ENCODE assay signal across 11 cellular contexts in genomic region chr16:79597775-79598174, GRCh38. TPM values are rescaled to one million over a fixed set of nuclear protein-coding genes. Genes with fewer than 3 reads are reported as not detected.
A peak's percentile ranks its signal among the peaks of the same experiment; 100 is the strongest.
DNase-seq lines count a peak whose midpoint lies in the region; ATAC-seq, FAIRE-seq and TF ChIP-seq lines count a peak whose summit lies in the region.
"Had no signal": no experiment of that assay in that cellular context is flagged by ENCODE, and none has a peak within 500 bp of the region (broad histone marks: within the 10 kb centered on the region; RNA-seq: fewer than 3 reads in every experiment).

No MANE protein-coding gene starts in this region.

- H3K27ac ChIP-seq in cingulate gyrus (ENCODE audit: low read depth, low read length) = peak overlapping the region; percentile 29
- H3K27ac ChIP-seq in muscle layer of colon (ENCODE audit: low read depth, low read length) = peak overlapping the region; percentile 45
- peak overlapping the region; percentile 61 to 95 (median 86) for H3K27ac ChIP-seq in tibial nerve
- H3K27ac ChIP-seq: BLaER1, HL-60, PC-9 had no signal

- H3K9me3 ChIP-seq in muscle layer of colon (ENCODE audit: low read length) (no peaks in the 10 kb centered on the region), tibial nerve (no peaks in the 10 kb centered on the region)
- H3K9me3 ChIP-seq: BLaER1 had no signal

- TF ChIP-seq POLR2A in tibial nerve (IDR thresholded peaks at IDR 0.05) = no peak
- TF ChIP-seq POLR2A in GM12892 (IDR thresholded peaks at IDR 0.05; ENCODE audit: low read depth, low read length) = no peak

- TF ChIP-seq CTCF in tibial nerve (IDR thresholded peaks at IDR 0.05) = no peak

- no peak for DNase-seq in activated naive CD4-positive, alpha-beta T cell treated with anti-CD3 and anti-CD28 coated beads, Interleukin-2, amount 10 ng/mL, durations not matched to agents 7 days and 5 days
- no peak for DNase-seq in activated naive CD4-positive, alpha-beta T cell (lab: John Stamatoyannopoulos, UW)
- no peak for DNase-seq in tibial nerve (ENCODE audit: low spot score in 2 of 2)
- no peak for DNase-seq in NCI-H2171 treated with DMSO at 0.1 percent for 48 hours (lab: John Stamatoyannopoulos, UW)
- no peak for DNase-seq in left colon
- DNase-seq in GM12892 (ENCODE audit: insufficient read length) = no peak
- DNase-seq: PC-9 had no signal

- ATAC-seq in left colon = no peak

- peaks cover 44% of the 10 kb centered on the region for H3K4me1 Mint-ChIP-seq in activated naive CD4-positive, alpha-beta T cell treated with anti-CD3 and anti-CD28 coated beads, Interleukin-2, amount 10 ng/mL, durations not matched to agents 7 days and 5 days

- H3K4me1 ChIP-seq in muscle layer of colon (ENCODE audit: insufficient read depth, low read length) (peaks cover 6% of the 10 kb centered on the region), tibial nerve (peaks cover 0 to 18% (median 4%) of the 10 kb centered on the region in 4 donors)

- TF ChIP-seq EP300 in tibial nerve (IDR thresholded peaks at IDR 0.05) = no peak

- peaks cover 45% of the 10 kb centered on the region for H3K27me3 Mint-ChIP-seq in activated naive CD4-positive, alpha-beta T cell treated with anti-CD3 and anti-CD28 coated beads, Interleukin-2, amount 10 ng/mL, durations not matched to agents 7 days and 5 days

- FAIRE-seq in GM12892 (lab: Jason Lieb, UNC) = no peak

- peak overlapping the region; percentile 8 for H3K9ac ChIP-seq in muscle layer of colon (ENCODE audit: low read length)
- H3K9ac ChIP-seq: BLaER1 had no signal

- H3K36me3 ChIP-seq in muscle layer of colon (ENCODE audit: insufficient read depth, low read length) (no peaks in the 10 kb centered on the region), tibial nerve (no peaks in the 10 kb centered on the region)
- H3K36me3 ChIP-seq: BLaER1 had no signal

- peak overlapping the region; percentile 83 for H3K4me3 Mint-ChIP-seq in activated naive CD4-positive, alpha-beta T cell treated with anti-CD3 and anti-CD28 coated beads, Interleukin-2, amount 10 ng/mL, durations not matched to agents 7 days and 5 days

- WGBS in tibial nerve, 2 donors = 9% methylated on average over 3 of the region's 3 CpGs

- H3K4me3 ChIP-seq in muscle layer of colon (ENCODE audit: low read depth in 1 of 2, low read length in 2 of 2) (peak overlapping the region; percentile 39 to 75), tibial nerve (peak overlapping the region; percentile 36 to 91 (median 66))
- H3K4me3 ChIP-seq: BLaER1, PC-9 had no signal

- intact Hi-C loops in left colon (cut with DNase I, micrococcal nuclease) = loop anchor here in 1 of 2 donors (10.0 kb wide), 1 partner anchor 1093 kb away; no protein-coding TSS in a partner anchor

- no peaks in the 10 kb centered on the region for H3K9me3 Mint-ChIP-seq in activated naive CD4-positive, alpha-beta T cell treated with anti-CD3 and anti-CD28 coated beads, Interleukin-2, amount 10 ng/mL, durations not matched to agents 7 days and 5 days

- CTCF ChIA-PET in activated naive CD4-positive, alpha-beta T cell treated with anti-CD3 and anti-CD28 coated beads, Interleukin-2, amount 10 ng/mL, durations not matched to agents 7 days and 5 days (lab: Charles Lee) = interaction anchor here (0.7 kb wide), 1 partner anchor 10 kb away, joined by 5 read pairs; no protein-coding TSS in a partner anchor

- H3K27me3 ChIP-seq in muscle layer of colon (ENCODE audit: control insufficient read depth in 1 of 2, insufficient read depth in 2 of 2, low read length in 2 of 2) (no peaks in the 10 kb centered on the region), tibial nerve (no peaks in the 10 kb centered on the region)

- peak overlapping the region; percentile 87 for H3K27ac Mint-ChIP-seq in activated naive CD4-positive, alpha-beta T cell treated with anti-CD3 and anti-CD28 coated beads, Interleukin-2, amount 10 ng/mL, durations not matched to agents 7 days and 5 days

- H3K36me3 Mint-ChIP-seq in activated naive CD4-positive, alpha-beta T cell treated with anti-CD3 and anti-CD28 coated beads, Interleukin-2, amount 10 ng/mL, durations not matched to agents 7 days and 5 days = peaks cover 32% of the 10 kb centered on the region

RNA-seq across cellular contexts. Expression of gene MAF, which starts 2.8 kb away (rescaled TPM):
- total RNA-seq in tibial nerve (100 to 1,000 TPM in 3 of 4 donors, 10 to 100 TPM in 1; 75.3 to 160 (median 115) TPM), left colon (10 to 100 TPM; 11.7 to 30.3 TPM)
- not detected for polyA plus RNA-seq in GM12892 (2012; ENCODE audit: missing spikeins)
- total RNA-seq: PC-9 had no signal

Comparison
In these comparisons a context has a peak if more than half of its experiments do, and no peak if none do; other contexts are left out.
1. H3K27ac ChIP-seq: peak in every context shown above with its lines; median percentile 86 in tibial nerve; 45 in muscle layer of colon; 29 in cingulate gyrus.